1 cellular context compared by ENCODE assay signal in the genomic region with DNA sequence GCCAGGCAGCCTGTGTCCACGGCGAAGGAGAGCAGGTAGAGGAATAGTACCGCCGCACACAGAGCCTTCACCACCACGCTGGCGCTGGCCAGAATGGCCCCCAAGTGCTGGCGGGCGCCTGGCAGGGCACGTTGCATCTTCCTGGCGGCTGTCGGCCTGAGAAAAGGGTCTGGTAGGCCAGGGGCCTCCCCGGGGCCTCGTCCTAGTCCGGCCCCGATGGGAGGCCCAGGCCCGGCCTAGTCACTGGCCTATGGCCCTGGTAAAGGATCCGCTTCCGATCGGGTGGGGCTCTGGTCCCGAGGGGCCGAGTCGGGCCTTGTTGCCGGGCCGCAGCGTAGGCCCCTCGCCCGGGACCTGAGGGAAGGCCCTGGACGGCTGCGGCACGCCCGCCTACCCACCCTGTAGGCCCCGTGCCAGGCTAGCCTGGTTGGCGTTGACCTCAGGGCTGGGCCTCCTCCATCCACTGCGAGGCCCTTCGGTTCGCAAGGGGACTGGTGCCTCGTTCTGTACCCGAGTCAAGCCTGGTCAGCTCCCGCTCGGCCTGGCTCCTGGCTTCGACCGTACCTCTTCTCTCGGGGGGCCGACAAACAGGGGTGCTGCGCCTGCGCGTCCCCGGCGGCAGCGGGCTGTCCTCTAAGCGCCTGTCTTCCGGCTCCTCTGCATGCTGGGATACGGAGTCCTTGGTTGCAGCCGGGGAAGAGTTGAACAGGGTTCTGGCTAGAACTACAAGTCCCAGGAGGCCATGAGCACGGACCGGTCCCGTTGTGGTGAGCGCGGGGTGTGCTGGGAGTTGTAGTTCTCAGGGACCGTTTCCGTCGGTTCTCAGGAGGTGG.
TF ChIP-seq lines count a peak whose summit lies in the region.

TSS of gene TMEM115 (minus strand) at position 595 of the 833 bp plus-strand sequence. CDS start at position 137, 458 bp downstream.

TF ChIP-seq in HepG2, 621 proteins besides CTCF, POLR2A, EP300 and RAD21 (continued from another document and continues in another):
- 0 out of 2 replicates have a peak, but pooled peaks have one; percentile 92 for TF ChIP-seq FOXO4 (CRISPR knock-in tag; conservative IDR thresholded peaks at IDR 0.05)
- peak; percentile 48; the same call in 1 of the 2 replicates for TF ChIP-seq NR0B2 (CRISPR knock-in tag; IDR thresholded peaks at IDR 0.05)
- TF ChIP-seq ZFY (CRISPR knock-in tag; IDR thresholded peaks at IDR 0.05): peak; percentile 100
- TF ChIP-seq, protein P1, sequence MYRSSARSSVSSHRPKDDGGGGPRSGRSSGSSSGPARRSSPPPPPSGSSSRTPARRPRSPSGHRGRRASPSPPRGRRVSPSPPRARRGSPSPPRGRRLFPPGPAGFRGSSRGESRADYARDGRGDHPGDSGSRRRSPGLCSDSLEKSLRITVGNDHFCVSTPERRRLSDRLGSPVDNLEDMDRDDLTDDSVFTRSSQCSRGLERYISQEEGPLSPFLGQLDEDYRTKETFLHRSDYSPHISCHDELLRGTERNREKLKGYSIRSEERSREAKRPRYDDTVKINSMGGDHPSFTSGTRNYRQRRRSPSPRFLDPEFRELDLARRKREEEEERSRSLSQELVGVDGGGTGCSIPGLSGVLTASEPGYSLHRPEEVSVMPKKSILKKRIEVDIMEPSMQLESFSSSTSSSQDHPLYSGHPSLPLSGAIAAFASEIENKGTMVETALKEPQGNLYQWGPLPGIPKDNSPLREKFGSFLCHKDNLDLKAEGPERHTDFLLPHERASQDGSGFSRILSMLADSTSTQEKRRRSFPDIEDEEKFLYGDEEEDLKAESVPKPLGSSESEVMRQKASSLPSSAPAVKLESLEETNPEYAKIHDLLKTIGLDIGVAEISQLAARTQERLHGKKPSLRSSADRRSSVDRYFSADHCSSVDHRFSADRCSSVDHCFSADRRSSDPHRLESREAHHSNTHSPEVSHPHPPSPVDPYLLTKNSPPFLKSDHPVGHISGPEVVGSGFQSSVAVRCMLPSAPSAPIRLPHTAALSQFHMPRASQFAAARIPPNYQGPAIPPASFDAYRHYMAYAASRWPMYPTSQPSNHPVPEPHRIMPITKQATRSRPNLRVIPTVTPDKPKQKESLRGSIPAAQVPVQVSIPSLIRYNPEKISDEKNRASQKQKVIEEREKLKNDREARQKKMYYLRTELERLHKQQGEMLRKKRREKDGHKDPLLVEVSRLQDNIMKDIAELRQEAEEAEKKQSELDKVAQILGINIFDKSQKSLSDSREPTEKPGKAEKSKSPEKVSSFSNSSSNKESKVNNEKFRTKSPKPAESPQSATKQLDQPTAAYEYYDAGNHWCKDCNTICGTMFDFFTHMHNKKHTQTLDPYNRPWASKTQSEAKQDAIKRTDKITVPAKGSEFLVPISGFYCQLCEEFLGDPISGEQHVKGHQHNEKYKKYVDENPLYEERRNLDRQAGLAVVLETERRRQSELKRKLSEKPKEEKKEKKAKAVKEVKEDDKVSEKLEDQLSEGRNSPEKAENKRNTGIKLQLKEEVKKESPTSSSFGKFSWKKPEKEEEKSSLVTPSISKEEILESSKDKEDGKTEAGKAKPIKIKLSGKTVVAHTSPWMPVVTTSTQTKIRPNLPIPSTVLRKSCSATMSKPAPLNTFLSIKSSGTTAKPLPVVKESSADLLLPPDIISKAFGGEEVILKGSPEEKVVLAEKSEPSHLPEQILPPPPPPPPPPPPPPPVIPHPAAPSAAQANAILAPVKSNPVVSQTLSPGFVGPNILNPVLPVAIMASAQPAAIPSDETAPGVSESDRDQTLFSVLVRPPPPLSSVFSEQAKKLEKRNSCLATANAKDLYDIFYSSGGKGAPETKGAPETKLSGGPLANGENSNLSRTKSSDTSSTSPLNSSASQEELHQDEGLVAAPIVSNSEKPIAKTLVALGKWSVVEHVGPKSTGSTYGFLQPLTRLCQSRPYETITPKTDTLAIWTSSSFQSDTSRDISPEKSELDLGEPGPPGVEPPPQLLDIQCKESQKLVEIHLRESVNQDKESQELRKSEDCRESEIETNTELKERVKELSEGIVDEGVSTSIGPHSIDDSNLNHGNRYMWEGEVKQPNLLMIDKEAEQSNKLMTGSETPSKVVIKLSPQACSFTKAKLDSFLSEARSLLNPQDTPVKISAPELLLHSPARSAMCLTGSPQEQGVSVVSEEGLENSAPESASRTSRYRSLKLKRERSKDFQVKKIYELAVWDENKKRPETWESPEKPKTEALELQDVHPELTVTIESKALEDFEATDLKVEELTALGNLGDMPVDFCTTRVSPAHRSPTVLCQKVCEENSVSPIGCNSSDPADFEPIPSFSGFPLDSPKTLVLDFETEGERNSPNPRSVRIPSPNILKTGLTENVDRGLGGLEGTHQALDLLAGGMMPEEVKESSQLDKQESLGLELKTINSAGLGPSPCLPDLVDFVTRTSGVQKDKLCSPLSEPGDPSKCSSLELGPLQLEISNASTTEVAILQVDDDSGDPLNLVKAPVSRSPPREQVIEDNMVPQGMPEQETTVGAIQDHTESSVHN (CRISPR knock-in tag; IDR thresholded peaks at IDR 0.05): 0 out of 2 replicates have a peak, but pooled peaks have one; percentile 38
- TF ChIP-seq ZGPAT (CRISPR knock-in tag; IDR thresholded peaks at IDR 0.05): peak; percentile 88
- TF ChIP-seq, protein P2, sequence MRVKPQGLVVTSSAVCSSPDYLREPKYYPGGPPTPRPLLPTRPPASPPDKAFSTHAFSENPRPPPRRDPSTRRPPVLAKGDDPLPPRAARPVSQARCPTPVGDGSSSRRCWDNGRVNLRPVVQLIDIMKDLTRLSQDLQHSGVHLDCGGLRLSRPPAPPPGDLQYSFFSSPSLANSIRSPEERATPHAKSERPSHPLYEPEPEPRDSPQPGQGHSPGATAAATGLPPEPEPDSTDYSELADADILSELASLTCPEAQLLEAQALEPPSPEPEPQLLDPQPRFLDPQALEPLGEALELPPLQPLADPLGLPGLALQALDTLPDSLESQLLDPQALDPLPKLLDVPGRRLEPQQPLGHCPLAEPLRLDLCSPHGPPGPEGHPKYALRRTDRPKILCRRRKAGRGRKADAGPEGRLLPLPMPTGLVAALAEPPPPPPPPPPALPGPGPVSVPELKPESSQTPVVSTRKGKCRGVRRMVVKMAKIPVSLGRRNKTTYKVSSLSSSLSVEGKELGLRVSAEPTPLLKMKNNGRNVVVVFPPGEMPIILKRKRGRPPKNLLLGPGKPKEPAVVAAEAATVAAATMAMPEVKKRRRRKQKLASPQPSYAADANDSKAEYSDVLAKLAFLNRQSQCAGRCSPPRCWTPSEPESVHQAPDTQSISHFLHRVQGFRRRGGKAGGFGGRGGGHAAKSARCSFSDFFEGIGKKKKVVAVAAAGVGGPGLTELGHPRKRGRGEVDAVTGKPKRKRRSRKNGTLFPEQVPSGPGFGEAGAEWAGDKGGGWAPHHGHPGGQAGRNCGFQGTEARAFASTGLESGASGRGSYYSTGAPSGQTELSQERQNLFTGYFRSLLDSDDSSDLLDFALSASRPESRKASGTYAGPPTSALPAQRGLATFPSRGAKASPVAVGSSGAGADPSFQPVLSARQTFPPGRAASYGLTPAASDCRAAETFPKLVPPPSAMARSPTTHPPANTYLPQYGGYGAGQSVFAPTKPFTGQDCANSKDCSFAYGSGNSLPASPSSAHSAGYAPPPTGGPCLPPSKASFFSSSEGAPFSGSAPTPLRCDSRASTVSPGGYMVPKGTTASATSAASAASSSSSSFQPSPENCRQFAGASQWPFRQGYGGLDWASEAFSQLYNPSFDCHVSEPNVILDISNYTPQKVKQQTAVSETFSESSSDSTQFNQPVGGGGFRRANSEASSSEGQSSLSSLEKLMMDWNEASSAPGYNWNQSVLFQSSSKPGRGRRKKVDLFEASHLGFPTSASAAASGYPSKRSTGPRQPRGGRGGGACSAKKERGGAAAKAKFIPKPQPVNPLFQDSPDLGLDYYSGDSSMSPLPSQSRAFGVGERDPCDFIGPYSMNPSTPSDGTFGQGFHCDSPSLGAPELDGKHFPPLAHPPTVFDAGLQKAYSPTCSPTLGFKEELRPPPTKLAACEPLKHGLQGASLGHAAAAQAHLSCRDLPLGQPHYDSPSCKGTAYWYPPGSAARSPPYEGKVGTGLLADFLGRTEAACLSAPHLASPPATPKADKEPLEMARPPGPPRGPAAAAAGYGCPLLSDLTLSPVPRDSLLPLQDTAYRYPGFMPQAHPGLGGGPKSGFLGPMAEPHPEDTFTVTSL (CRISPR knock-in tag; IDR thresholded peaks at IDR 0.05; ENCODE audit: borderline replicate concordance): no peak
- 0 out of 2 replicates have a peak, but pooled peaks have one; percentile 60 for TF ChIP-seq CENPT (CRISPR knock-in tag; IDR thresholded peaks at IDR 0.05; ENCODE audit: low read depth)
- no peak for TF ChIP-seq SP140L (CRISPR knock-in tag; IDR thresholded peaks at IDR 0.05; ENCODE audit: borderline replicate concordance)
- TF ChIP-seq ZNF569 (CRISPR knock-in tag; IDR thresholded peaks at IDR 0.05; ENCODE audit: borderline replicate concordance): 0 out of 2 replicates have a peak, but pooled peaks have one; percentile 71
- no peak for TF ChIP-seq GRHL1 (CRISPR knock-in tag; conservative IDR thresholded peaks at IDR 0.05)
- peak; percentile 62; the same call in 1 of the 2 replicates for TF ChIP-seq TSC22D2 (CRISPR knock-in tag; IDR thresholded peaks at IDR 0.05; ENCODE audit: borderline replicate concordance)
- no peak for TF ChIP-seq FOXK2 (IDR thresholded peaks at IDR 0.05)
- peak; percentile 39; the same call in 1 of the 2 replicates for TF ChIP-seq ZC3H4 (CRISPR knock-in tag; IDR thresholded peaks at IDR 0.05; ENCODE audit: borderline replicate concordance)
- TF ChIP-seq MEIS2 (CRISPR knock-in tag; IDR thresholded peaks at IDR 0.05): peak; percentile 77
- no peak for TF ChIP-seq PTBP1 (IDR thresholded peaks at IDR 0.05; ENCODE audit: low read depth, low read length, poor library complexity, severe bottlenecking)
- TF ChIP-seq, protein P3, sequence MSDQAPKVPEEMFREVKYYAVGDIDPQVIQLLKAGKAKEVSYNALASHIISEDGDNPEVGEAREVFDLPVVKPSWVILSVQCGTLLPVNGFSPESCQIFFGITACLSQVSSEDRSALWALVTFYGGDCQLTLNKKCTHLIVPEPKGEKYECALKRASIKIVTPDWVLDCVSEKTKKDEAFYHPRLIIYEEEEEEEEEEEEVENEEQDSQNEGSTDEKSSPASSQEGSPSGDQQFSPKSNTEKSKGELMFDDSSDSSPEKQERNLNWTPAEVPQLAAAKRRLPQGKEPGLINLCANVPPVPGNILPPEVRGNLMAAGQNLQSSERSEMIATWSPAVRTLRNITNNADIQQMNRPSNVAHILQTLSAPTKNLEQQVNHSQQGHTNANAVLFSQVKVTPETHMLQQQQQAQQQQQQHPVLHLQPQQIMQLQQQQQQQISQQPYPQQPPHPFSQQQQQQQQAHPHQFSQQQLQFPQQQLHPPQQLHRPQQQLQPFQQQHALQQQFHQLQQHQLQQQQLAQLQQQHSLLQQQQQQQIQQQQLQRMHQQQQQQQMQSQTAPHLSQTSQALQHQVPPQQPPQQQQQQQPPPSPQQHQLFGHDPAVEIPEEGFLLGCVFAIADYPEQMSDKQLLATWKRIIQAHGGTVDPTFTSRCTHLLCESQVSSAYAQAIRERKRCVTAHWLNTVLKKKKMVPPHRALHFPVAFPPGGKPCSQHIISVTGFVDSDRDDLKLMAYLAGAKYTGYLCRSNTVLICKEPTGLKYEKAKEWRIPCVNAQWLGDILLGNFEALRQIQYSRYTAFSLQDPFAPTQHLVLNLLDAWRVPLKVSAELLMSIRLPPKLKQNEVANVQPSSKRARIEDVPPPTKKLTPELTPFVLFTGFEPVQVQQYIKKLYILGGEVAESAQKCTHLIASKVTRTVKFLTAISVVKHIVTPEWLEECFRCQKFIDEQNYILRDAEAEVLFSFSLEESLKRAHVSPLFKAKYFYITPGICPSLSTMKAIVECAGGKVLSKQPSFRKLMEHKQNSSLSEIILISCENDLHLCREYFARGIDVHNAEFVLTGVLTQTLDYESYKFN (CRISPR knock-in tag; conservative IDR thresholded peaks at IDR 0.05): 0 out of 2 replicates have a peak, but pooled peaks have one; percentile 8
- no peak for TF ChIP-seq SMC3 (IDR thresholded peaks at IDR 0.05; ENCODE audit: low read length)
- TF ChIP-seq ATM (IDR thresholded peaks at IDR 0.05; ENCODE audit: borderline replicate concordance): no peak
- no peak for TF ChIP-seq CHD4 (IDR thresholded peaks at IDR 0.05; ENCODE audit: borderline replicate concordance, low read length)
- peak; percentile 81; the same call in 1 of the 2 replicates for TF ChIP-seq ZNF230 (CRISPR knock-in tag; IDR thresholded peaks at IDR 0.05)
- peak; percentile 35; the same call in 1 of the 2 replicates for TF ChIP-seq ZNF607 (CRISPR knock-in tag; IDR thresholded peaks at IDR 0.05; ENCODE audit: borderline replicate concordance)
- peak; percentile 87; the same call in 1 of the 2 replicates for TF ChIP-seq ZFP36L1 (CRISPR knock-in tag; IDR thresholded peaks at IDR 0.05)
- no peak for TF ChIP-seq HMG20B (CRISPR knock-in tag; conservative IDR thresholded peaks at IDR 0.05)
- no peak for TF ChIP-seq MTA3 (CRISPR knock-in tag; IDR thresholded peaks at IDR 0.05)
- no peak; the same call in 1 of the 2 replicates for TF ChIP-seq SIX4 (CRISPR knock-in tag; IDR thresholded peaks at IDR 0.05)
